Comparison of ENCODE assay signal across 17 cellular contexts in the genomic region with DNA sequence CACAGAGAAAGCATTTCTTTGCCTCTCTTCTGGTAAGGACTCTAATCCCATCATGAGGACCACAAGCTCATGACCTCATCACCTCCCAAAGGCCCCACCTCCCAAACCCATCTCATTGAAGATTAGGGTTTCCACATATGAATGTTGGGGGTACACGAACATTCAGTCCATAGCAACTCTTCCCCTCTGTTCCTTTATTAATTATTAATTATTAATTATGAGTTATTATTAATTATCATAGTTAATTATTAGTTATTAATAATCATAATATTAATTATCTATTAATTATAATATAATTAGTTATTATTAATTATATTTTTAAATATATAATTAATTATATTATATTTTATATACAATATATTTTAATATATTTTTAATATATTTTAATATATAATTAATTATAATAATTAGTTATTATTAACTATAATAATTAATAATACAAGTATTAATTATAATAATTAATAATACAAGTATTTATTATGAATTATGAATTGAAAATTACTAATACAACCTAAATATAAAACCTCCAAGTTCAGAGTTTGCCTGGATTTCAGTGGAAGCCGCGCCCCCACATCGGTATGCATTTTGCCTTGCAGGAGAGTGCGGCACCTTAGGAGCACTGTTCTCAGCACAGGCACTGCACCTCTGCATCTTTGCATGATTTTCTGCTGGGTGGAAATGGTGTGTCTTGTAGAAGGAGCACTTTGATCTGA.
A peak's percentile ranks its signal among the peaks of the same experiment; 100 is the strongest.
DNase-seq lines count a peak whose midpoint lies in the region; ATAC-seq and TF ChIP-seq lines count a peak whose summit lies in the region.
"Had no signal": no experiment of that assay in that cellular context is flagged by ENCODE, and none has a peak within 500 bp of the region (broad histone marks: within the 10 kb centered on the region; RNA-seq: fewer than 3 reads in every experiment).

No MANE protein-coding gene starts in this region.

- ATAC-seq in IMR-90 (ENCODE audit: low read depth): no peak
- no peak for ATAC-seq in HG03571 (IDR thresholded peaks at IDR 0.05; ENCODE audit: unreplicated experiment)
- no peak for ATAC-seq in GM18519 (IDR thresholded peaks at IDR 0.05; ENCODE audit: low FRiP score, unreplicated experiment)
- ATAC-seq: body of pancreas had no signal

- H3K4me3 Mint-ChIP-seq in Caco-2 (ENCODE audit: unreplicated experiment) (no peak overlapping the region), chondrocyte (ENCODE audit: unreplicated experiment) (no peak overlapping the region)
- H3K4me3 Mint-ChIP-seq: activated B cell treated with CpG ODN at 0.5 μM for 24 hours; activated naive CD8-positive, alpha-beta T cell; stimulated activated naive B cell treated with anti-CD40 and anti-IgM and Interleukin-4, amounts not matched to agents 10 μg/mL and 1 μg/mL and 100 μg/mL, for 72 hours had no signal

- CTCF ChIA-PET in Caco-2 (lab: Charles Lee) (interaction anchor here (0.7 to 1.6 kb wide), 6 partner anchors 13 to 245 kb away, joined by 3 to 7 read pairs (median 4); no protein-coding TSS in a partner anchor), IMR-90 (lab: Yijun Ruan, JAX) (no interaction called here)

- dilution Hi-C loops in IMR-90 (cut with HindIII; ENCODE audit: low sequenced_read_pairs, unreplicated experiment): no loop called here

- H2AK9ac ChIP-seq in IMR-90 (replicated peaks; ENCODE audit: low read depth, low read length, poor library complexity): peak overlapping the region; percentile 73

- H3K23ac ChIP-seq in IMR-90 (ENCODE audit: low read depth, low read length): peak overlapping the region; percentile 67; the same call in 1 of the 2 replicates

- peaks cover 36% of the 10 kb centered on the region for H3K9me1 ChIP-seq in IMR-90 (ENCODE audit: insufficient read depth, low read length)

- H3K27me3 Mint-ChIP-seq in Caco-2 (ENCODE audit: insufficient read depth, unreplicated experiment) (no peaks in the 10 kb centered on the region), chondrocyte (ENCODE audit: low read depth) (no peaks in the 10 kb centered on the region)
- H3K27me3 Mint-ChIP-seq: activated B cell treated with CpG ODN at 0.5 μM for 24 hours had no signal

- no peak overlapping the region for H4K5ac ChIP-seq in IMR-90 (ENCODE audit: low read depth, low read length)

- peak overlapping the region; percentile 98 for H4K91ac ChIP-seq in IMR-90 (ENCODE audit: insufficient read depth, low read depth, low read length)

- H2BK20ac ChIP-seq in IMR-90 (ENCODE audit: low read depth, low read length): peak overlapping the region; percentile 96

- in situ Hi-C loops in IMR-90 (cut with MboI; ENCODE audit: low sequenced_read_pairs): no loop called here

- H3K27me3 ChIP-seq in Caco-2 (replicated peaks; ENCODE audit: control insufficient read depth, insufficient read depth, low read length): no peaks in the 10 kb centered on the region
- no peaks in the 10 kb centered on the region for H3K27me3 ChIP-seq in IMR-90 (ENCODE audit: control insufficient read depth, insufficient read depth, low read length)
- H3K27me3 ChIP-seq in mucosa of stomach (ENCODE audit: control insufficient read depth, insufficient read depth, low read length): peaks cover 2% of the 10 kb centered on the region
- H3K27me3 ChIP-seq: body of pancreas, tibial artery had no signal

- no peak overlapping the region for H3K56ac ChIP-seq in IMR-90 (ENCODE audit: extremely low read depth, insufficient read depth, low read length)

- DNase-seq in Caco-2: peak in 1 of 2 experiments; percentile 46
- DNase-seq in IMR-90: no peak
- peak; percentile 18 for DNase-seq in chondrocyte (ENCODE audit: low spot score)
- no peak for DNase-seq in caudate nucleus (lab: John Stamatoyannopoulos, UW)
- DNase-seq: activated B cell treated with CpG ODN at 0.5 μM for 24 hours; activated T-cell treated with anti-CD3 and anti-CD28 coated beads, Interleukin-2, amount 50 U/mL, for 48 hours; body of pancreas; cortex of kidney; NCI-H1436; NCI-H2171 treated with DMSO at 0.1 percent for 48 hours; NCI-H748 treated with DMSO at 0.1 percent for 48 hours; stimulated activated naive B cell treated with anti-CD40 and anti-IgM and Interleukin-4, amounts not matched to agents 10 μg/mL and 1 μg/mL and 100 μg/mL, for 72 hours; tibial artery had no signal

- H3K14ac ChIP-seq in IMR-90 (replicated peaks; ENCODE audit: low read depth, low read length): peak overlapping the region; percentile 71

- H2AK5ac ChIP-seq in IMR-90 (ENCODE audit: low read depth, low read length): peak overlapping the region; percentile 90; the same call in 1 of the 2 replicates

- no peak for TF ChIP-seq RAD21 in IMR-90 (IDR thresholded peaks at IDR 0.05; ENCODE audit: low read length)

- H3K27ac Mint-ChIP-seq in Caco-2 (ENCODE audit: unreplicated experiment) (peak overlapping the region; percentile 93), chondrocyte (ENCODE audit: unreplicated experiment) (no peak overlapping the region)
- H3K27ac Mint-ChIP-seq: activated B cell treated with CpG ODN at 0.5 μM for 24 hours; activated naive CD8-positive, alpha-beta T cell; stimulated activated naive B cell treated with anti-CD40 and anti-IgM and Interleukin-4, amounts not matched to agents 10 μg/mL and 1 μg/mL and 100 μg/mL, for 72 hours had no signal

- peak overlapping the region in 1 of 2 experiments; percentile 66; a peak in 1 of 4 replicates for H4K8ac ChIP-seq in IMR-90 (ENCODE audit: low read depth in 2 of 2, low read length in 2 of 2)

- POLR2A ChIA-PET in Caco-2 (lab: Charles Lee) (no interaction called here), IMR-90 (lab: Charles Lee; ENCODE audit: unreplicated experiment) (no interaction called here)

- no peaks in the 10 kb centered on the region for H4K20me1 ChIP-seq in IMR-90 (ENCODE audit: insufficient read depth, low read length)

- H3K36me3 Mint-ChIP-seq in Caco-2 (ENCODE audit: insufficient read depth, unreplicated experiment) (peaks cover 11% of the 10 kb centered on the region), chondrocyte (ENCODE audit: low read depth) (no peaks in the 10 kb centered on the region)
- H3K36me3 Mint-ChIP-seq: activated naive CD8-positive, alpha-beta T cell had no signal

- BruUV-seq in Caco-2 (replicated peaks; lab: Mats Ljungman, UMichigan) (no TSS peak), IMR-90 (replicated peaks; lab: Mats Ljungman, UMichigan) (no TSS peak)

- H3K4me1 Mint-ChIP-seq in Caco-2 (ENCODE audit: low read depth, unreplicated experiment): peaks cover 30% of the 10 kb centered on the region
- peaks cover 18% of the 10 kb centered on the region for H3K4me1 Mint-ChIP-seq in chondrocyte (ENCODE audit: low read depth)
- H3K4me1 Mint-ChIP-seq: activated B cell treated with CpG ODN at 0.5 μM for 24 hours; stimulated activated naive B cell treated with anti-CD40 and anti-IgM and Interleukin-4, amounts not matched to agents 10 μg/mL and 1 μg/mL and 100 μg/mL, for 72 hours had no signal

- no peak overlapping the region for H3K9ac ChIP-seq in IMR-90 (ENCODE audit: low read depth, low read length)
- H3K9ac ChIP-seq in mucosa of stomach (ENCODE audit: low read length): peak overlapping the region; percentile 14

- no peak for TF ChIP-seq CTCF in Caco-2 (IDR thresholded peaks at IDR 0.05; ENCODE audit: insufficient read depth in 1 of 2, low read depth in 1 of 2, low read length in 1 of 2, severe bottlenecking in 1 of 2, unreplicated experiment in 1 of 2)
- no peak for TF ChIP-seq CTCF in IMR-90 (conservative IDR thresholded peaks at IDR 0.05; ENCODE audit: low read depth, low read length)
- no peak for TF ChIP-seq CTCF in chondrocyte (IDR thresholded peaks at IDR 0.05)

- 0 out of 4 replicates have a peak, but pooled peaks cover 0 to 4% of the 10 kb centered on the region in 2 experiments for H3K79me1 ChIP-seq in IMR-90 (ENCODE audit: low read depth in 1 of 2, low read length in 2 of 2)

- TF ChIP-seq POLR2A in IMR-90 (IDR thresholded peaks at IDR 0.05; ENCODE audit: low read depth, low read length): no peak

- H3K27ac ChIP-seq in IMR-90 (ENCODE audit: insufficient read depth, low read length) (no peak overlapping the region), caudate nucleus (ENCODE audit: low read depth, low read length) (no peak overlapping the region)

- WGBS in IMR-90 (ENCODE audit: extremely low coverage in 2 of 2, insufficient read length in 1 of 2), 2 experiments: 100% methylated on average over 2 of the region's 5 CpGs; no CpG with 5 or more reads in 1 of the 2 experiments

- H3K4me3 ChIP-seq in Caco-2 (ENCODE audit: low read depth, low read length): no peak overlapping the region
- H3K4me3 ChIP-seq in IMR-90 (ENCODE audit: insufficient read depth, low read depth, low read length): no peak overlapping the region
- no peak overlapping the region for H3K4me3 ChIP-seq in mucosa of stomach (ENCODE audit: low read length)
- H3K4me3 ChIP-seq: body of pancreas, tibial artery had no signal

- no peaks in the 10 kb centered on the region for H3K9me3 ChIP-seq in Caco-2
- no peaks in the 10 kb centered on the region for H3K9me3 ChIP-seq in IMR-90 (ENCODE audit: control insufficient read depth, insufficient read depth, low read length)
- H3K9me3 ChIP-seq in mucosa of stomach (ENCODE audit: control insufficient read depth, low read length): no peaks in the 10 kb centered on the region
- H3K9me3 ChIP-seq: tibial artery had no signal

- peak overlapping the region; percentile 100; the same call in 2 of the 3 replicates for H2BK15ac ChIP-seq in IMR-90 (ENCODE audit: low read depth, low read length)

- no peaks in the 10 kb centered on the region for H3K36me3 ChIP-seq in Caco-2 (ENCODE audit: control insufficient read depth, insufficient read depth, low read length)
- H3K36me3 ChIP-seq in IMR-90 (ENCODE audit: control insufficient read depth, insufficient read depth, low read length): no peaks in the 10 kb centered on the region
- no peaks in the 10 kb centered on the region for H3K36me3 ChIP-seq in mucosa of stomach (ENCODE audit: control insufficient read depth, insufficient read depth, low read length)
- H3K36me3 ChIP-seq: tibial artery had no signal

- H2AFZ ChIP-seq in IMR-90 (replicated peaks; ENCODE audit: low read length, poor library complexity): peak overlapping the region; percentile 57

- no peak overlapping the region for H3K4me2 ChIP-seq in IMR-90 (ENCODE audit: low read depth, low read length)

- no peak overlapping the region for H3K18ac ChIP-seq in IMR-90 (ENCODE audit: low read depth, low read length)

- H2BK120ac ChIP-seq in IMR-90 (ENCODE audit: low read depth, low read length): peak overlapping the region; percentile 99

- H3K4ac ChIP-seq in IMR-90 (ENCODE audit: low read depth, low read length): peak overlapping the region; percentile 98

- H3K4me1 ChIP-seq in Caco-2: peaks cover 48% of the 10 kb centered on the region
- peaks cover 22% of the 10 kb centered on the region for H3K4me1 ChIP-seq in IMR-90 (ENCODE audit: control insufficient read depth, insufficient read depth, low read length)
- H3K4me1 ChIP-seq in mucosa of stomach (ENCODE audit: control insufficient read depth, insufficient read depth, low read length): peaks cover 61% of the 10 kb centered on the region

- intact Hi-C loops in Caco-2 (cut with micrococcal nuclease; ENCODE audit: unreplicated experiment) (no loop called here), IMR-90 (cut with micrococcal nuclease) (no loop called here)

- H2BK5ac ChIP-seq in IMR-90 (ENCODE audit: low read depth, low read length, poor library complexity, severe bottlenecking): peak overlapping the region; percentile 36

- H3K9me3 Mint-ChIP-seq in Caco-2 (ENCODE audit: unreplicated experiment): no peaks in the 10 kb centered on the region
- H3K9me3 Mint-ChIP-seq in chondrocyte (ENCODE audit: low read depth): no peaks in the 10 kb centered on the region
- H3K9me3 Mint-ChIP-seq: activated B cell treated with CpG ODN at 0.5 μM for 24 hours had no signal
